In genomic region chr21:32181415-32181814, GRCh38 we compare ENCODE assay signal across 22 cellular contexts.
A peak's percentile ranks its signal among the peaks of the same experiment; 100 is the strongest.
DNase-seq lines count a peak whose midpoint lies in the region; ATAC-seq and TF ChIP-seq lines count a peak whose summit lies in the region.
"Had no signal": no experiment of that assay in that cellular context is flagged by ENCODE, and none has a peak within 500 bp of the region (broad histone marks: within the 10 kb centered on the region; RNA-seq: fewer than 3 reads in every experiment).

No MANE protein-coding gene starts in this region.

- WGBS in esophagus muscularis mucosa: no CpG with 5 or more reads among the region's 1 CpG

- no peaks in the 10 kb centered on the region for H3K9me3 ChIP-seq in esophagus muscularis mucosa
- H3K9me3 ChIP-seq in MG63: no peaks in the 10 kb centered on the region
- H3K9me3 ChIP-seq: BLaER1 had no signal

- no peak for TF ChIP-seq POLR2A in esophagus muscularis mucosa (IDR thresholded peaks at IDR 0.05; ENCODE audit: low read depth)

- peaks cover 14% of the 10 kb centered on the region for H3K27me3 Mint-ChIP-seq in progenitor cell of endocrine pancreas

- no peaks in the 10 kb centered on the region for H3K4me1 Mint-ChIP-seq in progenitor cell of endocrine pancreas (ENCODE audit: low read depth)
- H3K4me1 Mint-ChIP-seq: CD4-positive, CD25-positive, alpha-beta regulatory T cell had no signal

- H3K36me3 ChIP-seq in esophagus muscularis mucosa (no peaks in the 10 kb centered on the region), MG63 (no peaks in the 10 kb centered on the region)
- H3K36me3 ChIP-seq: BLaER1 had no signal

- TF ChIP-seq CTCF in esophagus muscularis mucosa (IDR thresholded peaks at IDR 0.05) (no peak), progenitor cell of endocrine pancreas (IDR thresholded peaks at IDR 0.05; ENCODE audit: unreplicated experiment) (no peak)

- intact Hi-C loops in esophagus muscularis mucosa (cut with DNase I) (no loop called here), left ventricle myocardium superior (cut with micrococcal nuclease) (no loop called here)

- no peaks in the 10 kb centered on the region for H3K36me3 Mint-ChIP-seq in progenitor cell of endocrine pancreas (ENCODE audit: insufficient read depth)
- H3K36me3 Mint-ChIP-seq: CD4-positive, CD25-positive, alpha-beta regulatory T cell had no signal

- no peak for TF ChIP-seq EP300 in esophagus muscularis mucosa (IDR thresholded peaks at IDR 0.05)

- no peaks in the 10 kb centered on the region for H3K27me3 ChIP-seq in esophagus muscularis mucosa
- no peaks in the 10 kb centered on the region for H3K27me3 ChIP-seq in MG63
- H3K27me3 ChIP-seq: BLaER1 had no signal

- no peak overlapping the region for H3K27ac ChIP-seq in esophagus muscularis mucosa (replicated peaks in 1 of 4)
- H3K27ac ChIP-seq: BLaER1, GM23248 had no signal

- ATAC-seq in left ventricle myocardium superior (peak; percentile 99), HG02798 (IDR thresholded peaks at IDR 0.05; ENCODE audit: poor library complexity, unreplicated experiment) (no peak), GM19395 (IDR thresholded peaks at IDR 0.05; ENCODE audit: unreplicated experiment) (no peak)
- ATAC-seq: HepG2 had no signal

- H3K4me1 ChIP-seq in esophagus muscularis mucosa: no peaks in the 10 kb centered on the region
- H3K4me1 ChIP-seq: BLaER1 had no signal

- no peaks in the 10 kb centered on the region for H3K9me3 Mint-ChIP-seq in progenitor cell of endocrine pancreas (ENCODE audit: low read depth)

- peak; percentile 26 for DNase-seq in OCI-M1 (lab: John Stamatoyannopoulos, UW)
- DNase-seq in esophagus muscularis mucosa (ENCODE audit: extremely low spot score): peak; percentile 50
- DNase-seq in left ventricle myocardium superior: peak; percentile 51
- no peak for DNase-seq in progenitor cell of endocrine pancreas (ENCODE audit: low spot score, unreplicated experiment)
- DNase-seq in MG63: no peak
- DNase-seq: CD4-positive, CD25-positive, alpha-beta regulatory T cell; DMS153; GM23248; H7; NCI-H1417; NCI-H1694; NCI-H2029 treated with DMSO at 0.1 percent for 48 hours; NCI-H446 treated with DMSO at 0.1 percent for 48 hours; NCI-H526; NCI-H82; NK-92 treated with Interleukin-12 subunit alpha and Interleukin-12 subunit beta, amount 100 ng/mL, for 24 hours; RPMI8226; SHP77 treated with DMSO at 0.1 percent for 48 hours had no signal

- H3K4me3 ChIP-seq in esophagus muscularis mucosa (no peak overlapping the region), MG63 (no peak overlapping the region)
- H3K4me3 ChIP-seq: BLaER1, GM23248 had no signal

- no peak overlapping the region for H3K4me3 Mint-ChIP-seq in progenitor cell of endocrine pancreas (ENCODE audit: low read depth)
- H3K4me3 Mint-ChIP-seq: CD4-positive, CD25-positive, alpha-beta regulatory T cell had no signal

- H3K27ac Mint-ChIP-seq in progenitor cell of endocrine pancreas: peak overlapping the region; percentile 57
- H3K27ac Mint-ChIP-seq: CD4-positive, CD25-positive, alpha-beta regulatory T cell had no signal

Comparison
In these comparisons a context has a peak if more than half of its experiments do, and no peak if none do; other contexts are left out.
1. DNase-seq: peak in OCI-M1 (single experiment), esophagus muscularis mucosa (single experiment) and left ventricle myocardium superior (single experiment); none in progenitor cell of endocrine pancreas (single experiment) and MG63 (single experiment).